In the genomic region with DNA sequence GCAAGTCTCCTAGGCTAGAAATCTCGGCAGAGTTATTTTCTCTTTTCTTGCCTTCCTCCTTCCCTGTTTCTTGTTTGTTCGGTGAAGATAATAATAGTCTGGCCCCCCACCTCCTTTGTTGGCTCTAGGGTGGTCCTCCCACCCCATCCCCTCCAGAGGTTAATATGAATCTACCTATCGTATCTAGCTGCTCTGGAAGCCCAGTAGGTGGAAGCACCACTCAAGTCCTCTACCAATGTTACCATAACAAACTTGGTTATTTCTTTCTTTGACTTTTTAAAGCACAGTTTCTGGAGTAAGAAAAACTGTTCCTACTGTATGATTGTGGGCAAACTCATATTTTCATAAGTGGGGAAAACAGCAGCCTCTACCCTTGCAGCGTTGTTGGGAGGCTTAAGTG, we compare ENCODE assay signal across 27 cellular contexts. TPM values are rescaled to one million over a fixed set of nuclear protein-coding genes. Genes with fewer than 3 reads are reported as not detected.
"Had no signal": no experiment of that assay in that cellular context is flagged by ENCODE, and none has a peak within 500 bp of the region (broad histone marks: within the 10 kb centered on the region; RNA-seq: fewer than 3 reads in every experiment).

No MANE protein-coding gene starts in this region.

- H3K4me3 ChIP-seq: ascending aorta, esophagus muscularis mucosa, heart right ventricle, lower lobe of right lung, right atrium auricular region, smooth muscle cell, stomach, tibial artery, upper lobe of right lung had no signal

- ATAC-seq: foreskin keratinocyte; heart right ventricle; left lobe of liver; lower lobe of right lung; natural killer cell treated with Interleukin-12 subunit alpha and Interleukin-12 subunit beta and Interleukin-15 and Interleukin-18, amount 100 ng/mL, for 72 hours; stimulated activated naive B cell treated with anti-CD40 and anti-IgM and Interleukin-4, amounts not matched to agents 10 μg/mL and 1 μg/mL and 100 μg/mL, for 72 hours; upper lobe of right lung had no signal

- H3K27ac ChIP-seq: ascending aorta, esophagus muscularis mucosa, foreskin keratinocyte, heart right ventricle, lower lobe of right lung, right atrium auricular region, stomach, tibial artery, upper lobe of right lung had no signal

- H3K4me2 ChIP-seq: smooth muscle cell had no signal

- H3K36me3 ChIP-seq: ascending aorta, esophagus muscularis mucosa, heart right ventricle, lower lobe of right lung, right atrium auricular region, stomach, tibial artery, upper lobe of right lung had no signal

- DNase-seq: activated CD4-positive, alpha-beta memory T cell treated with anti-CD3 and anti-CD28 coated beads, Interleukin-2, amount 10 ng/mL, durations not matched to agents 7 days and 5 days; activated CD4-positive, alpha-beta T cell treated with anti-CD3 and anti-CD28 coated beads, Interleukin-2, amount 10 ng/mL, durations not matched to agents 7 days and 5 days; activated CD4-positive, CD25-positive, alpha-beta regulatory T cell treated with anti-CD3 and anti-CD28 coated beads, Interleukin-2, amount 50 U/mL, for 72 hours; activated CD8-positive, alpha-beta memory T cell treated with anti-CD3 and anti-CD28 coated beads, Interleukin-2, amount 50 U/mL, for 48 hours; activated gamma-delta T cell; activated naive CD4-positive, alpha-beta T cell treated with anti-CD3 and anti-CD28 coated beads, Interleukin-2, amount 10 ng/mL, durations not matched to agents 7 days and 5 days; activated naive CD8-positive, alpha-beta T cell treated with anti-CD3 and anti-CD28 coated beads, Interleukin-2, amount 10 ng/mL, durations not matched to agents 7 days and 5 days; activated T-cell treated with anti-CD3 and anti-CD28 coated beads, Interleukin-2, amount 50 U/mL, for 24 hours; cortex of kidney; foreskin keratinocyte; heart right ventricle; kidney glomerular epithelial cell; lower lobe of right lung; mesenchymal stem cell; stimulated activated CD4-positive, alpha-beta T cell treated with anti-CD3 and anti-CD28 coated beads, Interleukin-1b, Interleukin-23, amount 100 ng/mL, for 48 hours; stimulated activated naive B cell treated with anti-CD40 and anti-IgM and Interleukin-4, amounts not matched to agents 10 μg/mL and 1 μg/mL and 100 μg/mL, for 72 hours; stomach; T-helper 9 cell; tibial artery; upper lobe of right lung had no signal

- H3K4me1 ChIP-seq: ascending aorta, esophagus muscularis mucosa, foreskin keratinocyte, heart right ventricle, lower lobe of right lung, tibial artery, upper lobe of right lung had no signal

- H3K27me3 ChIP-seq: ascending aorta, esophagus muscularis mucosa, right atrium auricular region had no signal

- H3K9me3 ChIP-seq: ascending aorta, esophagus muscularis mucosa, heart right ventricle, lower lobe of right lung, right atrium auricular region, stomach, tibial artery, upper lobe of right lung had no signal

RNA-seq across cellular contexts. Expression of a gene that starts 19.7 kb away (rescaled TPM):
- total RNA-seq: ascending aorta, pulmonary artery endothelial cell had no signal
